23 cellular contexts compared by ENCODE assay signal in genomic region chr4:8336412-8337075, GRCh38.
DNase-seq lines count a peak whose midpoint lies in the region; ATAC-seq and TF ChIP-seq lines count a peak whose summit lies in the region.
"Had no signal": no experiment of that assay in that cellular context is flagged by ENCODE, and none has a peak within 500 bp of the region (broad histone marks: within the 10 kb centered on the region; RNA-seq: fewer than 3 reads in every experiment).

No MANE protein-coding gene starts in this region.

- H3K4me3 ChIP-seq in SK-N-SH (ENCODE audit: low read depth in 2 of 2, low read length in 1 of 2) (no peak overlapping the region), PC-3 (ENCODE audit: low read length) (no peak overlapping the region), epithelial cell of esophagus (ENCODE audit: low read length) (no peak overlapping the region), stomach (no peak overlapping the region), colonic mucosa (no peak overlapping the region)
- H3K4me3 ChIP-seq: A549, gastroesophageal sphincter, right lobe of liver, transverse colon had no signal

- intact Hi-C loops in PC-3 (cut with micrococcal nuclease), result no loop called here
- intact Hi-C loops in stomach (cut with DNase I; ENCODE audit: low total_unique reads), result no loop called here
- intact Hi-C loops in colonic mucosa (cut with DNase I), result no loop called here

- H3F3A ChIP-seq in SK-N-SH (replicated peaks; ENCODE audit: insufficient read depth) (no peaks in the 10 kb centered on the region), PC-3 (ENCODE audit: low read length, unreplicated experiment) (no peaks in the 10 kb centered on the region)

- H3K4me2 ChIP-seq in SK-N-SH (no peak overlapping the region), PC-3 (ENCODE audit: low read length) (peak overlapping the region; percentile 37; the same call in 1 of the 2 replicates)
- H3K4me2 ChIP-seq: A549 had no signal

- POLR2A ChIA-PET in SK-N-SH (lab: Yijun Ruan, JAX) (no interaction called here), PC-3 (lab: Charles Lee; ENCODE audit: unreplicated experiment) (no interaction called here)

- H3K9ac ChIP-seq in SK-N-SH (no peak overlapping the region), PC-3 (ENCODE audit: low read length) (no peak overlapping the region), colonic mucosa (ENCODE audit: low read depth in 2 of 2, low read length in 2 of 2) (no peak overlapping the region)

- H3K4me1 ChIP-seq in SK-N-SH (ENCODE audit: control insufficient read depth in 1 of 2, insufficient read depth in 2 of 2, low read depth in 1 of 2, low read length in 1 of 2) (peaks cover 0 to 5% of the 10 kb centered on the region in 2 experiments; a peak in 1 of 4 replicates), PC-3 (ENCODE audit: insufficient read depth, low read length) (peaks cover 5% of the 10 kb centered on the region), stomach (peaks cover 5 to 17% (median 12%) of the 10 kb centered on the region in 4 donors), colonic mucosa (no peaks in the 10 kb centered on the region)
- H3K4me1 ChIP-seq: A549, right lobe of liver had no signal

- WGBS in SK-N-SH (ENCODE audit: low lambda C conversion rate), result 40% methylated on average over 7 of the region's 7 CpGs
- WGBS in stomach, 5 donors, result 82 to 90% (median 82%) methylated on average over 7 of the region's 7 CpGs

- H3K9me2 ChIP-seq in SK-N-SH (no peaks in the 10 kb centered on the region), PC-3 (replicated peaks; ENCODE audit: low read length) (no peaks in the 10 kb centered on the region)

- CTCF ChIA-PET in SK-N-SH (lab: Yijun Ruan, JAX) (no interaction called here), PC-3 (lab: Charles Lee) (no interaction called here)

- BruUV-seq in PC-3 (replicated peaks; lab: Mats Ljungman, UMichigan), result no TSS peak

- H2AFZ ChIP-seq in SK-N-SH (ENCODE audit: low read depth), result no peak overlapping the region
- H2AFZ ChIP-seq in PC-3 (ENCODE audit: low read length), result no peak overlapping the region

- TF ChIP-seq CTCF in SK-N-SH (IDR thresholded peaks at IDR 0.05) (no peak), PC-3 (conservative IDR thresholded peaks at IDR 0.05; ENCODE audit: low read depth, low read length) (no peak), epithelial cell of esophagus (IDR thresholded peaks at IDR 0.05; ENCODE audit: insufficient read depth, low read depth, low read length, missing control alignments) (no peak), stomach (IDR thresholded peaks at IDR 0.05) (no peak), colonic mucosa (IDR thresholded peaks at IDR 0.05) (no peak)

- no peak for TF ChIP-seq POLR2A in stomach (IDR thresholded peaks at IDR 0.05)

- TF ChIP-seq RAD21 in SK-N-SH (IDR thresholded peaks at IDR 0.05; ENCODE audit: low read length), result no peak

- H3K27me3 ChIP-seq in SK-N-SH (ENCODE audit: insufficient read depth) (no peaks in the 10 kb centered on the region), PC-3 (ENCODE audit: low read length) (no peaks in the 10 kb centered on the region), stomach (no peaks in the 10 kb centered on the region), colonic mucosa (no peaks in the 10 kb centered on the region)
- H3K27me3 ChIP-seq: gastroesophageal sphincter, right lobe of liver, transverse colon had no signal

- ATAC-seq in SK-N-SH treated with all-trans-retinoic acid at 6 μM for 48 hours (no peak), PC-3 (peak; percentile 78)
- ATAC-seq: A549; activated CD8-positive, alpha-beta T cell treated with anti-CD3 and anti-CD28 coated beads, Interleukin-2, amount 10 ng/mL, durations not matched to agents 7 days and 5 days; CD8-positive, alpha-beta T cell; gastroesophageal sphincter; right lobe of liver had no signal

- H3K79me2 ChIP-seq in SK-N-SH (ENCODE audit: insufficient read depth), result no peaks in the 10 kb centered on the region
- no peaks in the 10 kb centered on the region for H3K79me2 ChIP-seq in PC-3 (ENCODE audit: low read length)

- 0 out of 2 replicates have a peak, but pooled peaks cover 4% of the 10 kb centered on the region for H3K9me3 ChIP-seq in SK-N-SH
- no peaks in the 10 kb centered on the region for H3K9me3 ChIP-seq in PC-3 (ENCODE audit: low read length)
- H3K9me3 ChIP-seq in stomach, result peaks cover 0 to 2% (median 0%) of the 10 kb centered on the region in 4 donors
- H3K9me3 ChIP-seq in colonic mucosa, result no peaks in the 10 kb centered on the region
- H3K9me3 ChIP-seq: A549, right lobe of liver, transverse colon had no signal

- H3K27ac ChIP-seq in SK-N-SH (ENCODE audit: low read depth in 2 of 2, low read length in 1 of 2), result no peak overlapping the region
- no peak overlapping the region for H3K27ac ChIP-seq in PC-3 (ENCODE audit: low read length)
- no peak overlapping the region for H3K27ac ChIP-seq in stomach
- H3K27ac ChIP-seq in colonic mucosa, result no peak overlapping the region
- H3K27ac ChIP-seq: A549, gastroesophageal sphincter, right lobe of liver, transverse colon had no signal

- DNase-seq in SK-N-SH, result no peak
- DNase-seq in PC-3, result peak; percentile 75
- DNase-seq in epithelial cell of esophagus (ENCODE audit: low read depth), result peak; percentile 97
- peak; percentile 22 for DNase-seq in stomach
- no peak for DNase-seq in NAMALWA (ENCODE audit: low spot score)
- no peak for DNase-seq in activated CD4-positive, alpha-beta T cell treated with anti-CD3 and anti-CD28 coated beads for 4 hours
- DNase-seq in colonic mucosa, result no peak
- DNase-seq: activated CD8-positive, alpha-beta T cell treated with anti-CD3 and anti-CD28 coated beads, Interleukin-2, amount 10 ng/mL, durations not matched to agents 7 days and 5 days; activated gamma-delta T cell; CD8-positive, alpha-beta T cell; effector CD4-positive, alpha-beta T cell; GDM1; KBM-7; midbrain; NCI-H187; NCI-H526 treated with DMSO at 0.1 percent for 48 hours; SHP77 treated with DMSO at 0.1 percent for 48 hours; stimulated activated CD4-positive, alpha-beta T cell treated with anti-CD3 and anti-CD28 coated beads, Interleukin-4, amount 100 ng/mL, for 1 hour; transverse colon had no signal

- H3K36me3 ChIP-seq in SK-N-SH (replicated peaks in 1 of 2; ENCODE audit: control insufficient read depth in 1 of 2, insufficient read depth in 2 of 2, low read length in 1 of 2) (no peaks in the 10 kb centered on the region), PC-3 (ENCODE audit: low read depth, low read length) (no peaks in the 10 kb centered on the region), stomach (no peaks in the 10 kb centered on the region), colonic mucosa (no peaks in the 10 kb centered on the region)
- H3K36me3 ChIP-seq: gastroesophageal sphincter, right lobe of liver, transverse colon had no signal

- TF ChIP-seq EP300 in SK-N-SH (IDR thresholded peaks at IDR 0.05; ENCODE audit: borderline replicate concordance in 1 of 2, low read depth in 1 of 2, low read length in 1 of 2) (no peak), stomach (IDR thresholded peaks at IDR 0.05) (no peak)

- H4K20me1 ChIP-seq in SK-N-SH (ENCODE audit: insufficient read depth), result no peaks in the 10 kb centered on the region
- no peaks in the 10 kb centered on the region for H4K20me1 ChIP-seq in PC-3 (ENCODE audit: low read length)

TF ChIP-seq in SK-N-SH, 30 proteins besides CTCF, POLR2A, EP300 and RAD21:
- TF ChIP-seq RFX5 (IDR thresholded peaks at IDR 0.05; ENCODE audit: low read length), result no peak
- TF ChIP-seq CHD2 (IDR thresholded peaks at IDR 0.05; ENCODE audit: low read length, partially characterized antibody), result no peak
- TF ChIP-seq MXI1 (IDR thresholded peaks at IDR 0.05; ENCODE audit: low read depth, low read length), result no peak
- TF ChIP-seq USF1 (IDR thresholded peaks at IDR 0.05; ENCODE audit: borderline replicate concordance, low read depth), result no peak
- TF ChIP-seq TAF1 (IDR thresholded peaks at IDR 0.05; ENCODE audit: borderline replicate concordance, low read depth, low read length), result no peak
- peak; percentile 6; the same call in 1 of the 2 replicates for TF ChIP-seq TCF12 (IDR thresholded peaks at IDR 0.05)
- TF ChIP-seq FOSL2 (IDR thresholded peaks at IDR 0.05; ENCODE audit: borderline replicate concordance, low read depth), result peak; percentile 16; the same call in 1 of the 2 replicates
- no peak for TF ChIP-seq MEF2A (IDR thresholded peaks at IDR 0.05; ENCODE audit: borderline replicate concordance, low read depth)
- TF ChIP-seq SMC3 (IDR thresholded peaks at IDR 0.05; ENCODE audit: low read depth, low read length), result no peak
- TF ChIP-seq SIN3A (IDR thresholded peaks at IDR 0.05; ENCODE audit: borderline replicate concordance, low read depth, low read length), result no peak
- TF ChIP-seq YY1 (IDR thresholded peaks at IDR 0.05; ENCODE audit: low read depth), result no peak

TF ChIP-seq in SK-N-SH treated with all-trans-retinoic acid at 6 μM for 48 hours, 23 proteins besides CTCF, POLR2A, EP300 and RAD21 (continues in another document):
- no peak for TF ChIP-seq BACH2 (CRISPR knock-in tag; IDR thresholded peaks at IDR 0.05; ENCODE audit: borderline replicate concordance)
- no peak for TF ChIP-seq TSHZ2 (CRISPR knock-in tag; IDR thresholded peaks at IDR 0.05)

Comparison
In these comparisons a context has a peak if more than half of its experiments do, and no peak if none do; other contexts are left out.
1. DNase-seq: peak in PC-3 (single experiment), epithelial cell of esophagus (single experiment) and stomach (single experiment); none in SK-N-SH (single experiment), NAMALWA (single experiment), activated CD4-positive, alpha-beta T cell treated with anti-CD3 and anti-CD28 coated beads for 4 hours (0 of 2) and colonic mucosa (single experiment).